8 cellular contexts compared by ENCODE assay signal in the genomic region with DNA sequence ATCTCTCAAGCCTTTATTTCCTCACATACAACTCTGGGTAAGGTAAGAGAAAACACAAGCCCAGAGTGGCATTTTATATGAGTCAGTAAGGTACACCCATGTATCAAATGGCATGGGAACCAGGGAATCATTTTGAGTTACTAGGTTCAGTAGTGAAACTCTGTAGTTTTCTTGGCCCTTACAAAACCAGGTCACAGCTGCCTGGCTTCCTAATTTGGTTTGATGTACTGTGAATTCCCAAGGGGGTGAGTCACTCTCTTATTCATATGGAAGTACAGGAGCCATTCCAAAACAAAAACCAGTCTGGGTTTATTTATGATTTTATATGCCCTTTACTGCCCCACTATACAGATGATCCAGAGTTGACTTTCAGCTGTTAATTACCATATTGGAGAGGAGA.
A peak's percentile ranks its signal among the peaks of the same experiment; 100 is the strongest.
DNase-seq lines count a peak whose midpoint lies in the region; ATAC-seq and TF ChIP-seq lines count a peak whose summit lies in the region.

No MANE protein-coding gene starts in this region.

- CTCF ChIA-PET in HCT116 (lab: Charles Lee) (interaction anchor here (3.0 kb wide), 1 partner anchor 12 kb away, joined by 15 read pairs; no protein-coding TSS in a partner anchor), activated B cell treated with CpG ODN at 0.5 μM for 24 hours (lab: Charles Lee) (no interaction called here)
- CTCF ChIA-PET in activated CD4-positive, alpha-beta memory T cell treated with anti-CD3 and anti-CD28 coated beads, Interleukin-2, amount 10 ng/mL, durations not matched to agents 7 days and 5 days (lab: Charles Lee): interaction anchor here (0.6 to 2.4 kb wide), 2 partner anchors 12 to 15 kb away, joined by 4 to 10 read pairs; no protein-coding TSS in a partner anchor

- no peak overlapping the region for H3K4me3 ChIP-seq in HCT116 (replicated peaks in 1 of 2; ENCODE audit: low read depth in 1 of 2, low read length in 2 of 2)

- H2AFZ ChIP-seq in HCT116 (ENCODE audit: low read depth, low read length, poor library complexity, severe bottlenecking): no peak overlapping the region

- no peaks in the 10 kb centered on the region for H3K9me3 ChIP-seq in HCT116 (ENCODE audit: control insufficient read depth in 1 of 2, insufficient read depth in 1 of 2, low read depth in 1 of 2, low read length in 2 of 2)

- POLR2A ChIA-PET in HCT116 (lab: Charles Lee): no interaction called here
- POLR2A ChIA-PET in activated B cell treated with CpG ODN at 0.5 μM for 24 hours (lab: Charles Lee): no interaction called here
- POLR2A ChIA-PET in activated CD4-positive, alpha-beta memory T cell treated with anti-CD3 and anti-CD28 coated beads, Interleukin-2, amount 10 ng/mL, durations not matched to agents 7 days and 5 days (lab: Charles Lee): no interaction called here

- H3K4me1 Mint-ChIP-seq in activated B cell treated with CpG ODN at 0.5 μM for 24 hours: peaks cover 2% of the 10 kb centered on the region
- no peaks in the 10 kb centered on the region for H3K4me1 Mint-ChIP-seq in activated CD4-positive, alpha-beta memory T cell treated with anti-CD3 and anti-CD28 coated beads, Interleukin-2, amount 10 ng/mL, durations not matched to agents 7 days and 5 days

- TF ChIP-seq CTCF in HCT116 (IDR thresholded peaks at IDR 0.05 in 2 of 3, conservative IDR thresholded peaks at IDR 0.05 in 1 of 3; ENCODE audit: borderline replicate concordance in 1 of 3, insufficient read depth in 1 of 3, low read depth in 2 of 3, low read length in 2 of 3) (no peak), activated B cell treated with CpG ODN at 0.5 μM for 24 hours (IDR thresholded peaks at IDR 0.05) (no peak)

- H3K27me3 ChIP-seq in HCT116 (ENCODE audit: insufficient read depth, low read length): no peaks in the 10 kb centered on the region

- BruUV-seq in HCT116 (replicated peaks; lab: Mats Ljungman, UMichigan): no TSS peak

- no peaks in the 10 kb centered on the region for H3K27me3 Mint-ChIP-seq in activated B cell treated with CpG ODN at 0.5 μM for 24 hours
- H3K27me3 Mint-ChIP-seq in activated CD4-positive, alpha-beta memory T cell treated with anti-CD3 and anti-CD28 coated beads, Interleukin-2, amount 10 ng/mL, durations not matched to agents 7 days and 5 days: peaks cover 3% of the 10 kb centered on the region

- H3K4me1 ChIP-seq in HCT116 (ENCODE audit: control insufficient read depth in 1 of 2, insufficient read depth in 2 of 2, low read length in 2 of 2): peaks cover 8 to 11% of the 10 kb centered on the region in 2 experiments

- H3K9me2 ChIP-seq in HCT116 (ENCODE audit: insufficient read depth): no peaks in the 10 kb centered on the region

- no peaks in the 10 kb centered on the region for H3K36me3 Mint-ChIP-seq in activated B cell treated with CpG ODN at 0.5 μM for 24 hours (ENCODE audit: low read depth)
- H3K36me3 Mint-ChIP-seq in activated CD4-positive, alpha-beta memory T cell treated with anti-CD3 and anti-CD28 coated beads, Interleukin-2, amount 10 ng/mL, durations not matched to agents 7 days and 5 days (ENCODE audit: low read depth): no peaks in the 10 kb centered on the region

- no peak for TF ChIP-seq RAD21 in HCT116 (IDR thresholded peaks at IDR 0.05; ENCODE audit: low read depth)

- no peaks in the 10 kb centered on the region for H3K79me2 ChIP-seq in HCT116 (ENCODE audit: insufficient read depth, low read length)

- no peaks in the 10 kb centered on the region for H4K20me1 ChIP-seq in HCT116 (ENCODE audit: insufficient read depth)

- no peaks in the 10 kb centered on the region for H3K9me3 Mint-ChIP-seq in activated B cell treated with CpG ODN at 0.5 μM for 24 hours
- no peaks in the 10 kb centered on the region for H3K9me3 Mint-ChIP-seq in activated CD4-positive, alpha-beta memory T cell treated with anti-CD3 and anti-CD28 coated beads, Interleukin-2, amount 10 ng/mL, durations not matched to agents 7 days and 5 days

- ATAC-seq in HCT116 (peak; percentile 66), activated B cell treated with CpG ODN at 0.5 μM for 24 hours (ENCODE audit: low read depth) (peak; percentile 25), HG02884 (IDR thresholded peaks at IDR 0.05; ENCODE audit: unreplicated experiment) (no peak)

- H3K27ac Mint-ChIP-seq in activated B cell treated with CpG ODN at 0.5 μM for 24 hours: no peak overlapping the region
- no peak overlapping the region for H3K27ac Mint-ChIP-seq in activated CD4-positive, alpha-beta memory T cell treated with anti-CD3 and anti-CD28 coated beads, Interleukin-2, amount 10 ng/mL, durations not matched to agents 7 days and 5 days

- intact Hi-C loops in HCT116 (cut with micrococcal nuclease) (loop anchor here (5.0 to 10.0 kb wide), 2 partner anchors 305 to 467 kb away; no protein-coding TSS in a partner anchor), activated B cell treated with CpG ODN at 0.5 μM for 24 hours (cut with micrococcal nuclease) (no loop called here)

- no peak overlapping the region for H3K4me3 Mint-ChIP-seq in activated B cell treated with CpG ODN at 0.5 μM for 24 hours
- no peak overlapping the region for H3K4me3 Mint-ChIP-seq in activated CD4-positive, alpha-beta memory T cell treated with anti-CD3 and anti-CD28 coated beads, Interleukin-2, amount 10 ng/mL, durations not matched to agents 7 days and 5 days

- H3K4me2 ChIP-seq in HCT116 (ENCODE audit: low read length): peak overlapping the region; percentile 29

- TF ChIP-seq POLR2A in HCT116 (IDR thresholded peaks at IDR 0.05; ENCODE audit: borderline replicate concordance, extremely low read depth, insufficient read depth, insufficient read length): no peak

- DNase-seq in A172 (ENCODE audit: low spot score) (peak; percentile 91), HCT116 (ENCODE audit: low read depth, low spot score) (peak; percentile 29), activated B cell treated with CpG ODN at 0.5 μM for 24 hours (no peak), iPS-NIHi11 (ENCODE audit: low spot score) (peak; percentile 59), NCI-H1092 (lab: John Stamatoyannopoulos, UW) (no peak)
- no peak for DNase-seq in activated CD4-positive, alpha-beta memory T cell treated with anti-CD3 and anti-CD28 coated beads, Interleukin-2, amount 10 ng/mL, durations not matched to agents 7 days and 5 days
- no peak for DNase-seq in stimulated activated CD8-positive, alpha-beta memory T cell treated with anti-CD3 and anti-CD28 coated beads, Interleukin-4, amount 100 ng/mL, for 48 hours

- H3K36me3 ChIP-seq in HCT116 (ENCODE audit: control insufficient read depth in 1 of 2, insufficient read depth in 2 of 2, low read length in 2 of 2): no peaks in the 10 kb centered on the region

- RAD21 ChIA-PET in HCT116 (lab: Charles Lee; ENCODE audit: low non-redundant PET in 1 of 2, low total read pairs in 2 of 2, uncharacterized antibody in 2 of 2, unreplicated experiment in 2 of 2): no interaction called here

- H3K9ac ChIP-seq in HCT116 (ENCODE audit: low read length): no peak overlapping the region

- H3K27ac ChIP-seq in HCT116 (ENCODE audit: low read depth, low read length): no peak overlapping the region

TF ChIP-seq in HCT116, 20 proteins besides CTCF, POLR2A, EP300 and RAD21:
- TF ChIP-seq, protein P1, sequence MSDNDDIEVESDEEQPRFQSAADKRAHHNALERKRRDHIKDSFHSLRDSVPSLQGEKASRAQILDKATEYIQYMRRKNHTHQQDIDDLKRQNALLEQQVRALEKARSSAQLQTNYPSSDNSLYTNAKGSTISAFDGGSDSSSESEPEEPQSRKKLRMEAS (IDR thresholded peaks at IDR 0.05): no peak
- no peak for TF ChIP-seq EGR1 (IDR thresholded peaks at IDR 0.05; ENCODE audit: low read depth)
- no peak for TF ChIP-seq CEBPB (IDR thresholded peaks at IDR 0.05; ENCODE audit: low read depth)
- peak; percentile 37; the same call in 1 of the 2 replicates for TF ChIP-seq FOSL1 (IDR thresholded peaks at IDR 0.05; ENCODE audit: low read depth)
- TF ChIP-seq POLR2AphosphoS5 (IDR thresholded peaks at IDR 0.05; ENCODE audit: low read depth, low read length): no peak
- TF ChIP-seq SRF (IDR thresholded peaks at IDR 0.05; ENCODE audit: low read depth): peak; percentile 57; the same call in 1 of the 2 replicates
- no peak for TF ChIP-seq ZFX (IDR thresholded peaks at IDR 0.05)
- no peak for TF ChIP-seq EZH2phosphoT487 (IDR thresholded peaks at IDR 0.05; ENCODE audit: borderline replicate concordance)
- TF ChIP-seq CBX3 (IDR thresholded peaks at IDR 0.05; ENCODE audit: low read depth): no peak
- no peak for TF ChIP-seq ELF1 (IDR thresholded peaks at IDR 0.05; ENCODE audit: borderline replicate concordance, low read depth)
- TF ChIP-seq, protein P2, sequence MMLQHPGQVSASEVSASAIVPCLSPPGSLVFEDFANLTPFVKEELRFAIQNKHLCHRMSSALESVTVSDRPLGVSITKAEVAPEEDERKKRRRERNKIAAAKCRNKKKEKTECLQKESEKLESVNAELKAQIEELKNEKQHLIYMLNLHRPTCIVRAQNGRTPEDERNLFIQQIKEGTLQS (IDR thresholded peaks at IDR 0.05): no peak
- TF ChIP-seq SP1 (IDR thresholded peaks at IDR 0.05; ENCODE audit: low read depth): no peak
- no peak for TF ChIP-seq JUND (IDR thresholded peaks at IDR 0.05)
- TF ChIP-seq, protein P3, sequence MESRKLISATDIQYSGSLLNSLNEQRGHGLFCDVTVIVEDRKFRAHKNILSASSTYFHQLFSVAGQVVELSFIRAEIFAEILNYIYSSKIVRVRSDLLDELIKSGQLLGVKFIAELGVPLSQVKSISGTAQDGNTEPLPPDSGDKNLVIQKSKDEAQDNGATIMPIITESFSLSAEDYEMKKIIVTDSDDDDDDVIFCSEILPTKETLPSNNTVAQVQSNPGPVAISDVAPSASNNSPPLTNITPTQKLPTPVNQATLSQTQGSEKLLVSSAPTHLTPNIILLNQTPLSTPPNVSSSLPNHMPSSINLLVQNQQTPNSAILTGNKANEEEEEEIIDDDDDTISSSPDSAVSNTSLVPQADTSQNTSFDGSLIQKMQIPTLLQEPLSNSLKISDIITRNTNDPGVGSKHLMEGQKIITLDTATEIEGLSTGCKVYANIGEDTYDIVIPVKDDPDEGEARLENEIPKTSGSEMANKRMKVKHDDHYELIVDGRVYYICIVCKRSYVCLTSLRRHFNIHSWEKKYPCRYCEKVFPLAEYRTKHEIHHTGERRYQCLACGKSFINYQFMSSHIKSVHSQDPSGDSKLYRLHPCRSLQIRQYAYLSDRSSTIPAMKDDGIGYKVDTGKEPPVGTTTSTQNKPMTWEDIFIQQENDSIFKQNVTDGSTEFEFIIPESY (IDR thresholded peaks at IDR 0.05; ENCODE audit: extremely low read depth, insufficient replicate concordance, low read length): no peak
- TF ChIP-seq TCF7L2 (IDR thresholded peaks at IDR 0.05; ENCODE audit: borderline replicate concordance, extremely low read depth, insufficient read depth, insufficient read length): no peak
- no peak for TF ChIP-seq SIN3A (IDR thresholded peaks at IDR 0.05; ENCODE audit: low read depth)
- no peak for TF ChIP-seq ZNF274 (IDR thresholded peaks at IDR 0.05; ENCODE audit: low read depth, low read length)

Comparison
In these comparisons a context has a peak if more than half of its experiments do, and no peak if none do; other contexts are left out.
1. DNase-seq: peak in A172 (single experiment), HCT116 (single experiment) and iPS-NIHi11 (single experiment); none in activated B cell treated with CpG ODN at 0.5 μM for 24 hours (single experiment), NCI-H1092 (single experiment), activated CD4-positive, alpha-beta memory T cell treated with anti-CD3 and anti-CD28 coated beads, Interleukin-2, amount 10 ng/mL, durations not matched to agents 7 days and 5 days (single experiment) and stimulated activated CD8-positive, alpha-beta memory T cell treated with anti-CD3 and anti-CD28 coated beads, Interleukin-4, amount 100 ng/mL, for 48 hours (single experiment).